In genomic region chr6:132919476-132919875, GRCh38 we compare ENCODE assay signal across 11 cellular contexts.
DNase-seq lines count a peak whose midpoint lies in the region; ATAC-seq, FAIRE-seq and TF ChIP-seq lines count a peak whose summit lies in the region.
"Had no signal": no experiment of that assay in that cellular context is flagged by ENCODE, and none has a peak within 500 bp of the region (broad histone marks: within the 10 kb centered on the region; RNA-seq: fewer than 3 reads in every experiment).

No MANE protein-coding gene starts in this region.

- peak overlapping the region; percentile 0 to 61 (median 4) for H3K4me3 Mint-ChIP-seq in nephron
- no peak overlapping the region for H3K4me3 Mint-ChIP-seq in activated CD4-positive, alpha-beta T cell treated with anti-CD3 and anti-CD28 coated beads, Interleukin-2, amount 10 ng/mL, durations not matched to agents 24 days and 14 days

- DNase-seq in fibroblast of gingiva (ENCODE audit: low read depth) = peak; percentile 97
- DNase-seq in activated CD4-positive, alpha-beta T cell treated with anti-CD3 and anti-CD28 coated beads, Interleukin-2, amount 10 ng/mL, durations not matched to agents 24 days and 14 days = no peak
- DNase-seq in activated naive CD4-positive, alpha-beta T cell treated with anti-CD3 and anti-CD28 coated beads, Interleukin-2, amount 50 U/mL, for 72 hours (ENCODE audit: low spot score in 2 of 2) = no peak
- DNase-seq in colonic mucosa = no peak
- DNase-seq: NCI-H2227 treated with DMSO at 0.1 percent for 48 hours had no signal

- no peaks in the 10 kb centered on the region for H3K9me3 ChIP-seq in colonic mucosa

- no peaks in the 10 kb centered on the region for H3K4me1 ChIP-seq in colonic mucosa

- H3K9ac ChIP-seq in colonic mucosa (ENCODE audit: low read depth in 2 of 2, low read length in 2 of 2) = no peak overlapping the region

- H3K27ac ChIP-seq in colonic mucosa = no peak overlapping the region
- H3K27ac ChIP-seq: C4-2B had no signal

- H3K27me3 ChIP-seq in colonic mucosa = no peaks in the 10 kb centered on the region

- TF ChIP-seq CTCF in nephron (IDR thresholded peaks at IDR 0.05; ENCODE audit: unreplicated experiment in 3 of 3) (no peak), colonic mucosa (IDR thresholded peaks at IDR 0.05) (no peak)

- TF ChIP-seq RAD21 in Ishikawa (IDR thresholded peaks at IDR 0.05; ENCODE audit: low read depth) = no peak

- no peak for ATAC-seq in GM18519 (IDR thresholded peaks at IDR 0.05; ENCODE audit: low FRiP score, unreplicated experiment)
- ATAC-seq in activated naive CD4-positive, alpha-beta T cell treated with anti-CD3 and anti-CD28 coated beads, Interleukin-2, amount 50 U/mL, for 72 hours = no peak

- peaks cover 35% of the 10 kb centered on the region for H3K4me1 Mint-ChIP-seq in nephron
- H3K4me1 Mint-ChIP-seq in activated CD4-positive, alpha-beta T cell treated with anti-CD3 and anti-CD28 coated beads, Interleukin-2, amount 10 ng/mL, durations not matched to agents 24 days and 14 days = no peaks in the 10 kb centered on the region

- intact Hi-C loops in activated CD4-positive, alpha-beta T cell treated with anti-CD3 and anti-CD28 coated beads, Interleukin-2, amount 10 ng/mL, durations not matched to agents 24 days and 14 days (cut with micrococcal nuclease) = no loop called here
- intact Hi-C loops in colonic mucosa (cut with DNase I) = no loop called here

- peaks cover 3% of the 10 kb centered on the region for H3K27me3 Mint-ChIP-seq in nephron (ENCODE audit: low read depth)
- H3K27me3 Mint-ChIP-seq in activated CD4-positive, alpha-beta T cell treated with anti-CD3 and anti-CD28 coated beads, Interleukin-2, amount 10 ng/mL, durations not matched to agents 24 days and 14 days = peaks cover 10% of the 10 kb centered on the region

- no peaks in the 10 kb centered on the region for H3K36me3 ChIP-seq in colonic mucosa

- FAIRE-seq in A204.1 (lab: Jason Lieb, UNC) = peak; percentile 98
- FAIRE-seq: islet of Langerhans had no signal

- no peak for TF ChIP-seq EP300 in Ishikawa (IDR thresholded peaks at IDR 0.05; ENCODE audit: borderline replicate concordance)

- no peaks in the 10 kb centered on the region for H3K36me3 Mint-ChIP-seq in nephron (ENCODE audit: low read depth)
- H3K36me3 Mint-ChIP-seq in activated CD4-positive, alpha-beta T cell treated with anti-CD3 and anti-CD28 coated beads, Interleukin-2, amount 10 ng/mL, durations not matched to agents 24 days and 14 days (ENCODE audit: low read depth) = no peaks in the 10 kb centered on the region
- H3K36me3 Mint-ChIP-seq in activated naive CD4-positive, alpha-beta T cell treated with anti-CD3 and anti-CD28 coated beads, Interleukin-2, amount 50 U/mL, for 72 hours = no peaks in the 10 kb centered on the region

- H3K9me3 Mint-ChIP-seq in nephron = no peaks in the 10 kb centered on the region
- H3K9me3 Mint-ChIP-seq in activated CD4-positive, alpha-beta T cell treated with anti-CD3 and anti-CD28 coated beads, Interleukin-2, amount 10 ng/mL, durations not matched to agents 24 days and 14 days = no peaks in the 10 kb centered on the region
- H3K9me3 Mint-ChIP-seq in activated naive CD4-positive, alpha-beta T cell treated with anti-CD3 and anti-CD28 coated beads, Interleukin-2, amount 50 U/mL, for 72 hours = no peaks in the 10 kb centered on the region

- H3K27ac Mint-ChIP-seq in nephron = peak overlapping the region; percentile 86 to 95 (median 88)
- H3K27ac Mint-ChIP-seq in activated CD4-positive, alpha-beta T cell treated with anti-CD3 and anti-CD28 coated beads, Interleukin-2, amount 10 ng/mL, durations not matched to agents 24 days and 14 days = no peak overlapping the region
- no peak overlapping the region for H3K27ac Mint-ChIP-seq in activated naive CD4-positive, alpha-beta T cell treated with anti-CD3 and anti-CD28 coated beads, Interleukin-2, amount 50 U/mL, for 72 hours

- no peak overlapping the region for H3K4me3 ChIP-seq in colonic mucosa

TF ChIP-seq in Ishikawa, 13 proteins besides CTCF, POLR2A, EP300 and RAD21:
- TF ChIP-seq CEBPB (IDR thresholded peaks at IDR 0.05) (peak; percentile 50), ZBTB7A (IDR thresholded peaks at IDR 0.05; ENCODE audit: low read depth) (no peak), TEAD4 (IDR thresholded peaks at IDR 0.05) (0 out of 2 replicates have a peak, but pooled peaks have one; percentile 10), FOXM1 (IDR thresholded peaks at IDR 0.05; ENCODE audit: borderline replicate concordance, low read depth) (no peak)
TF ChIP-seq in Ishikawa: peak in this region for 2.

Comparison
In these comparisons a context has a peak if more than half of its experiments do, and no peak if none do; other contexts are left out.
1. H3K27ac Mint-ChIP-seq: peak in nephron (3 of 3); none in activated CD4-positive, alpha-beta T cell treated with anti-CD3 and anti-CD28 coated beads, Interleukin-2, amount 10 ng/mL, durations not matched to agents 24 days and 14 days (single experiment) and activated naive CD4-positive, alpha-beta T cell treated with anti-CD3 and anti-CD28 coated beads, Interleukin-2, amount 50 U/mL, for 72 hours (0 of 2).